ENCODE assay signal across 1 cellular context in the genomic region with DNA sequence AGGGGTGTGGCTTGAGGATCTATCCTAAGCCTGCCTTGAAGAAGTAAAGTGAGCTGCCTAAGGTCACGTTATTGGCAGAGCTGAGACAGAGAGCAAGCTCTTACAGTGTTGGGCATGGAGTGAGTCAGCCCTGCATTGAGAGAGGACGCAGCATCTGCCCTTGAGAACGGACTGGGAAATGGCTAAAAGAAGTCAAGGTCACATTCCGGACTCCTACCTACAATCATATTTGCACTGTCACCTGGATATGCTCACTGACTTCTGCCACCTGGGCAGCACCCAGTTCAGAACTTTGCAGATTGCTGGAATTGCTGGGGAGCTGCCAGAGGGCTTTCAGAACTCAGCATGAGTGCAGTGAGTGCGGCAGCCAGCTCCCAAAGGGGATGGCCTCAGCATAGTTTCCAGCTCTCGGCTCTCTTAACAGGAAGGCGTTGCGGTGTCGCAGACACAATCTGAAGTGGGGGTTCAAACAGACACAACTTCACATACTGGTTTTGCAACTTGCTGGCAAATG.
TF ChIP-seq lines count a peak whose summit lies in the region.

No MANE protein-coding gene starts in this region.

TF ChIP-seq in HepG2, 621 proteins besides CTCF, POLR2A, EP300 and RAD21 (continued from another document and continues in another):
- TF ChIP-seq, protein P1, sequence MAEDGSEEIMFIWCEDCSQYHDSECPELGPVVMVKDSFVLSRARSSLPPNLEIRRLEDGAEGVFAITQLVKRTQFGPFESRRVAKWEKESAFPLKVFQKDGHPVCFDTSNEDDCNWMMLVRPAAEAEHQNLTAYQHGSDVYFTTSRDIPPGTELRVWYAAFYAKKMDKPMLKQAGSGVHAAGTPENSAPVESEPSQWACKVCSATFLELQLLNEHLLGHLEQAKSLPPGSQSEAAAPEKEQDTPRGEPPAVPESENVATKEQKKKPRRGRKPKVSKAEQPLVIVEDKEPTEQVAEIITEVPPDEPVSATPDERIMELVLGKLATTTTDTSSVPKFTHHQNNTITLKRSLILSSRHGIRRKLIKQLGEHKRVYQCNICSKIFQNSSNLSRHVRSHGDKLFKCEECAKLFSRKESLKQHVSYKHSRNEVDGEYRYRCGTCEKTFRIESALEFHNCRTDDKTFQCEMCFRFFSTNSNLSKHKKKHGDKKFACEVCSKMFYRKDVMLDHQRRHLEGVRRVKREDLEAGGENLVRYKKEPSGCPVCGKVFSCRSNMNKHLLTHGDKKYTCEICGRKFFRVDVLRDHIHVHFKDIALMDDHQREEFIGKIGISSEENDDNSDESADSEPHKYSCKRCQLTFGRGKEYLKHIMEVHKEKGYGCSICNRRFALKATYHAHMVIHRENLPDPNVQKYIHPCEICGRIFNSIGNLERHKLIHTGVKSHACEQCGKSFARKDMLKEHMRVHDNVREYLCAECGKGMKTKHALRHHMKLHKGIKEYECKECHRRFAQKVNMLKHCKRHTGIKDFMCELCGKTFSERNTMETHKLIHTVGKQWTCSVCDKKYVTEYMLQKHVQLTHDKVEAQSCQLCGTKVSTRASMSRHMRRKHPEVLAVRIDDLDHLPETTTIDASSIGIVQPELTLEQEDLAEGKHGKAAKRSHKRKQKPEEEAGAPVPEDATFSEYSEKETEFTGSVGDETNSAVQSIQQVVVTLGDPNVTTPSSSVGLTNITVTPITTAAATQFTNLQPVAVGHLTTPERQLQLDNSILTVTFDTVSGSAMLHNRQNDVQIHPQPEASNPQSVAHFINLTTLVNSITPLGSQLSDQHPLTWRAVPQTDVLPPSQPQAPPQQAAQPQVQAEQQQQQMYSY (CRISPR knock-in tag; IDR thresholded peaks at IDR 0.05), result no peak
- 0 out of 2 replicates have a peak, but pooled peaks have one; percentile 25 for TF ChIP-seq ZNF772 (CRISPR knock-in tag; IDR thresholded peaks at IDR 0.05)
- TF ChIP-seq GATA4 (IDR thresholded peaks at IDR 0.05; ENCODE audit: borderline replicate concordance, low read depth), result no peak
- no peak for TF ChIP-seq ZNF143 (CRISPR knock-in tag; IDR thresholded peaks at IDR 0.05)
- TF ChIP-seq TRIM24 (CRISPR knock-in tag; IDR thresholded peaks at IDR 0.05), result no peak
- TF ChIP-seq, protein P2, sequence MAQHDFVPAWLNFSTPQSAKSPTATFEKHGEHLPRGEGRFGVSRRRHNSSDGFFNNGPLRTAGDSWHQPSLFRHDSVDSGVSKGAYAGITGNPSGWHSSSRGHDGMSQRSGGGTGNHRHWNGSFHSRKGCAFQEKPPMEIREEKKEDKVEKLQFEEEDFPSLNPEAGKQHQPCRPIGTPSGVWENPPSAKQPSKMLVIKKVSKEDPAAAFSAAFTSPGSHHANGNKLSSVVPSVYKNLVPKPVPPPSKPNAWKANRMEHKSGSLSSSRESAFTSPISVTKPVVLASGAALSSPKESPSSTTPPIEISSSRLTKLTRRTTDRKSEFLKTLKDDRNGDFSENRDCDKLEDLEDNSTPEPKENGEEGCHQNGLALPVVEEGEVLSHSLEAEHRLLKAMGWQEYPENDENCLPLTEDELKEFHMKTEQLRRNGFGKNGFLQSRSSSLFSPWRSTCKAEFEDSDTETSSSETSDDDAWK (CRISPR knock-in tag; IDR thresholded peaks at IDR 0.05), result no peak
- TF ChIP-seq STAG1 (CRISPR knock-in tag; IDR thresholded peaks at IDR 0.05), result no peak
- TF ChIP-seq, protein P3, sequence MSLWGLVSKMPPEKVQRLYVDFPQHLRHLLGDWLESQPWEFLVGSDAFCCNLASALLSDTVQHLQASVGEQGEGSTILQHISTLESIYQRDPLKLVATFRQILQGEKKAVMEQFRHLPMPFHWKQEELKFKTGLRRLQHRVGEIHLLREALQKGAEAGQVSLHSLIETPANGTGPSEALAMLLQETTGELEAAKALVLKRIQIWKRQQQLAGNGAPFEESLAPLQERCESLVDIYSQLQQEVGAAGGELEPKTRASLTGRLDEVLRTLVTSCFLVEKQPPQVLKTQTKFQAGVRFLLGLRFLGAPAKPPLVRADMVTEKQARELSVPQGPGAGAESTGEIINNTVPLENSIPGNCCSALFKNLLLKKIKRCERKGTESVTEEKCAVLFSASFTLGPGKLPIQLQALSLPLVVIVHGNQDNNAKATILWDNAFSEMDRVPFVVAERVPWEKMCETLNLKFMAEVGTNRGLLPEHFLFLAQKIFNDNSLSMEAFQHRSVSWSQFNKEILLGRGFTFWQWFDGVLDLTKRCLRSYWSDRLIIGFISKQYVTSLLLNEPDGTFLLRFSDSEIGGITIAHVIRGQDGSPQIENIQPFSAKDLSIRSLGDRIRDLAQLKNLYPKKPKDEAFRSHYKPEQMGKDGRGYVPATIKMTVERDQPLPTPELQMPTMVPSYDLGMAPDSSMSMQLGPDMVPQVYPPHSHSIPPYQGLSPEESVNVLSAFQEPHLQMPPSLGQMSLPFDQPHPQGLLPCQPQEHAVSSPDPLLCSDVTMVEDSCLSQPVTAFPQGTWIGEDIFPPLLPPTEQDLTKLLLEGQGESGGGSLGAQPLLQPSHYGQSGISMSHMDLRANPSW (CRISPR knock-in tag; IDR thresholded peaks at IDR 0.05; ENCODE audit: borderline replicate concordance), result no peak
- TF ChIP-seq, protein P4, sequence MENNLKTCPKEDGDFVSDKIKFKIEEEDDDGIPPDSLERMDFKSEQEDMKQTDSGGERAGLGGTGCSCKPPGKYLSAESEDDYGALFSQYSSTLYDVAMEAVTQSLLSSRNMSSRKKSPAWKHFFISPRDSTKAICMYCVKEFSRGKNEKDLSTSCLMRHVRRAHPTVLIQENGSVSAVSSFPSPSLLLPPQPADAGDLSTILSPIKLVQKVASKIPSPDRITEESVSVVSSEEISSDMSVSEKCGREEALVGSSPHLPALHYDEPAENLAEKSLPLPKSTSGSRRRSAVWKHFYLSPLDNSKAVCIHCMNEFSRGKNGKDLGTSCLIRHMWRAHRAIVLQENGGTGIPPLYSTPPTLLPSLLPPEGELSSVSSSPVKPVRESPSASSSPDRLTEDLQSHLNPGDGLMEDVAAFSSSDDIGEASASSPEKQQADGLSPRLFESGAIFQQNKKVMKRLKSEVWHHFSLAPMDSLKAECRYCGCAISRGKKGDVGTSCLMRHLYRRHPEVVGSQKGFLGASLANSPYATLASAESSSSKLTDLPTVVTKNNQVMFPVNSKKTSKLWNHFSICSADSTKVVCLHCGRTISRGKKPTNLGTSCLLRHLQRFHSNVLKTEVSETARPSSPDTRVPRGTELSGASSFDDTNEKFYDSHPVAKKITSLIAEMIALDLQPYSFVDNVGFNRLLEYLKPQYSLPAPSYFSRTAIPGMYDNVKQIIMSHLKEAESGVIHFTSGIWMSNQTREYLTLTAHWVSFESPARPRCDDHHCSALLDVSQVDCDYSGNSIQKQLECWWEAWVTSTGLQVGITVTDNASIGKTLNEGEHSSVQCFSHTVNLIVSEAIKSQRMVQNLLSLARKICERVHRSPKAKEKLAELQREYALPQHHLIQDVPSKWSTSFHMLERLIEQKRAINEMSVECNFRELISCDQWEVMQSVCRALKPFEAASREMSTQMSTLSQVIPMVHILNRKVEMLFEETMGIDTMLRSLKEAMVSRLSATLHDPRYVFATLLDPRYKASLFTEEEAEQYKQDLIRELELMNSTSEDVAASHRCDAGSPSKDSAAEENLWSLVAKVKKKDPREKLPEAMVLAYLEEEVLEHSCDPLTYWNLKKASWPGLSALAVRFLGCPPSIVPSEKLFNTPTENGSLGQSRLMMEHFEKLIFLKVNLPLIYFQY (CRISPR knock-in tag; IDR thresholded peaks at IDR 0.05; ENCODE audit: borderline replicate concordance), result no peak
- TF ChIP-seq, protein P5, sequence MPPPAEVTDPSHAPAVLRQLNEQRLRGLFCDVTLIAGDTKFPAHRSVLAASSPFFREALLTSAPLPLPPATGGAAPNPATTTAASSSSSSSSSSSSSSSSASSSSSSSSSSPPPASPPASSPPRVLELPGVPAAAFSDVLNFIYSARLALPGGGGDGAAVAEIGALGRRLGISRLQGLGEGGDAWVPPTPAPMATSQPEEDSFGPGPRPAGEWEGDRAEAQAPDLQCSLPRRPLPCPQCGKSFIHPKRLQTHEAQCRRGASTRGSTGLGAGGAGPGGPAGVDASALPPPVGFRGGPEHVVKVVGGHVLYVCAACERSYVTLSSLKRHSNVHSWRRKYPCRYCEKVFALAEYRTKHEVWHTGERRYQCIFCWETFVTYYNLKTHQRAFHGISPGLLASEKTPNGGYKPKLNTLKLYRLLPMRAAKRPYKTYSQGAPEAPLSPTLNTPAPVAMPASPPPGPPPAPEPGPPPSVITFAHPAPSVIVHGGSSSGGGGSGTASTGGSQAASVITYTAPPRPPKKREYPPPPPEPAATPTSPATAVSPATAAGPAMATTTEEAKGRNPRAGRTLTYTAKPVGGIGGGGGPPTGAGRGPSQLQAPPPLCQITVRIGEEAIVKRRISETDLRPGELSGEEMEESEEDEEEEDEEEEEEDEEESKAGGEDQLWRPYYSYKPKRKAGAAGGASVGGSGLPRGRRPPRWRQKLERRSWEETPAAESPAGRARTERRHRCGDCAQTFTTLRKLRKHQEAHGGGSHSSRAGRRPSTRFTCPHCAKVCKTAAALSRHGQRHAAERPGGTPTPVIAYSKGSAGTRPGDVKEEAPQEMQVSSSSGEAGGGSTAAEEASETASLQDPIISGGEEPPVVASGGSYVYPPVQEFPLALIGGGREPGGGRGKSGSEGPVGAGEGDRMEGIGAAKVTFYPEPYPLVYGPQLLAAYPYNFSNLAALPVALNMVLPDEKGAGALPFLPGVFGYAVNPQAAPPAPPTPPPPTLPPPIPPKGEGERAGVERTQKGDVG (CRISPR knock-in tag; IDR thresholded peaks at IDR 0.05; ENCODE audit: borderline replicate concordance), result no peak
- no peak for TF ChIP-seq ZNF501 (CRISPR knock-in tag; IDR thresholded peaks at IDR 0.05)
- peak; percentile 86 for TF ChIP-seq SALL1 (CRISPR knock-in tag; IDR thresholded peaks at IDR 0.05)
- no peak for TF ChIP-seq RORA (CRISPR knock-in tag; IDR thresholded peaks at IDR 0.05)
- TF ChIP-seq TEAD3 (CRISPR knock-in tag; optimal IDR thresholded peaks at IDR 0.05; ENCODE audit: borderline replicate concordance), result peak; percentile 89
- no peak for TF ChIP-seq MED13 (CRISPR knock-in tag; IDR thresholded peaks at IDR 0.05)
- no peak for TF ChIP-seq IKZF1 (IDR thresholded peaks at IDR 0.05)
- no peak for TF ChIP-seq ISL2 (CRISPR knock-in tag; IDR thresholded peaks at IDR 0.05)
- TF ChIP-seq, protein P6, sequence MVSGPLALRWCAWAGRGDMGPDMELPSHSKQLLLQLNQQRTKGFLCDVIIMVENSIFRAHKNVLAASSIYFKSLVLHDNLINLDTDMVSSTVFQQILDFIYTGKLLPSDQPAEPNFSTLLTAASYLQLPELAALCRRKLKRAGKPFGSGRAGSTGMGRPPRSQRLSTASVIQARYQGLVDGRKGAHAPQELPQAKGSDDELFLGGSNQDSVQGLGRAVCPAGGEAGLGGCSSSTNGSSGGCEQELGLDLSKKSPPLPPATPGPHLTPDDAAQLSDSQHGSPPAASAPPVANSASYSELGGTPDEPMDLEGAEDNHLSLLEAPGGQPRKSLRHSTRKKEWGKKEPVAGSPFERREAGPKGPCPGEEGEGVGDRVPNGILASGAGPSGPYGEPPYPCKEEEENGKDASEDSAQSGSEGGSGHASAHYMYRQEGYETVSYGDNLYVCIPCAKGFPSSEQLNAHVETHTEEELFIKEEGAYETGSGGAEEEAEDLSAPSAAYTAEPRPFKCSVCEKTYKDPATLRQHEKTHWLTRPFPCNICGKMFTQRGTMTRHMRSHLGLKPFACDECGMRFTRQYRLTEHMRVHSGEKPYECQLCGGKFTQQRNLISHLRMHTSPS (CRISPR knock-in tag; IDR thresholded peaks at IDR 0.05; ENCODE audit: low read depth), result 0 out of 2 replicates have a peak, but pooled peaks have one; percentile 33
- no peak for TF ChIP-seq ZNF790 (CRISPR knock-in tag; IDR thresholded peaks at IDR 0.05; ENCODE audit: borderline replicate concordance)
- no peak for TF ChIP-seq MAZ (IDR thresholded peaks at IDR 0.05; ENCODE audit: borderline replicate concordance, low read depth, low read length)
- TF ChIP-seq MAZ (CRISPR knock-in tag; IDR thresholded peaks at IDR 0.05; ENCODE audit: low read depth), result 0 out of 2 replicates have a peak, but pooled peaks have one; percentile 27
- no peak for TF ChIP-seq ZNF460 (CRISPR knock-in tag; IDR thresholded peaks at IDR 0.05; ENCODE audit: borderline replicate concordance)
- no peak for TF ChIP-seq FOXK1 (CRISPR knock-in tag; IDR thresholded peaks at IDR 0.05; ENCODE audit: borderline replicate concordance, low read depth)
- TF ChIP-seq, protein P7, sequence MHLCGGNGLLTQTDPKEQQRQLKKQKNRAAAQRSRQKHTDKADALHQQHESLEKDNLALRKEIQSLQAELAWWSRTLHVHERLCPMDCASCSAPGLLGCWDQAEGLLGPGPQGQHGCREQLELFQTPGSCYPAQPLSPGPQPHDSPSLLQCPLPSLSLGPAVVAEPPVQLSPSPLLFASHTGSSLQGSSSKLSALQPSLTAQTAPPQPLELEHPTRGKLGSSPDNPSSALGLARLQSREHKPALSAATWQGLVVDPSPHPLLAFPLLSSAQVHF (CRISPR knock-in tag; IDR thresholded peaks at IDR 0.05), result no peak
- TF ChIP-seq ADNP (CRISPR knock-in tag; IDR thresholded peaks at IDR 0.05), result no peak
- no peak for TF ChIP-seq ZNF333 (CRISPR knock-in tag; IDR thresholded peaks at IDR 0.05; ENCODE audit: borderline replicate concordance)
- TF ChIP-seq, protein P8, sequence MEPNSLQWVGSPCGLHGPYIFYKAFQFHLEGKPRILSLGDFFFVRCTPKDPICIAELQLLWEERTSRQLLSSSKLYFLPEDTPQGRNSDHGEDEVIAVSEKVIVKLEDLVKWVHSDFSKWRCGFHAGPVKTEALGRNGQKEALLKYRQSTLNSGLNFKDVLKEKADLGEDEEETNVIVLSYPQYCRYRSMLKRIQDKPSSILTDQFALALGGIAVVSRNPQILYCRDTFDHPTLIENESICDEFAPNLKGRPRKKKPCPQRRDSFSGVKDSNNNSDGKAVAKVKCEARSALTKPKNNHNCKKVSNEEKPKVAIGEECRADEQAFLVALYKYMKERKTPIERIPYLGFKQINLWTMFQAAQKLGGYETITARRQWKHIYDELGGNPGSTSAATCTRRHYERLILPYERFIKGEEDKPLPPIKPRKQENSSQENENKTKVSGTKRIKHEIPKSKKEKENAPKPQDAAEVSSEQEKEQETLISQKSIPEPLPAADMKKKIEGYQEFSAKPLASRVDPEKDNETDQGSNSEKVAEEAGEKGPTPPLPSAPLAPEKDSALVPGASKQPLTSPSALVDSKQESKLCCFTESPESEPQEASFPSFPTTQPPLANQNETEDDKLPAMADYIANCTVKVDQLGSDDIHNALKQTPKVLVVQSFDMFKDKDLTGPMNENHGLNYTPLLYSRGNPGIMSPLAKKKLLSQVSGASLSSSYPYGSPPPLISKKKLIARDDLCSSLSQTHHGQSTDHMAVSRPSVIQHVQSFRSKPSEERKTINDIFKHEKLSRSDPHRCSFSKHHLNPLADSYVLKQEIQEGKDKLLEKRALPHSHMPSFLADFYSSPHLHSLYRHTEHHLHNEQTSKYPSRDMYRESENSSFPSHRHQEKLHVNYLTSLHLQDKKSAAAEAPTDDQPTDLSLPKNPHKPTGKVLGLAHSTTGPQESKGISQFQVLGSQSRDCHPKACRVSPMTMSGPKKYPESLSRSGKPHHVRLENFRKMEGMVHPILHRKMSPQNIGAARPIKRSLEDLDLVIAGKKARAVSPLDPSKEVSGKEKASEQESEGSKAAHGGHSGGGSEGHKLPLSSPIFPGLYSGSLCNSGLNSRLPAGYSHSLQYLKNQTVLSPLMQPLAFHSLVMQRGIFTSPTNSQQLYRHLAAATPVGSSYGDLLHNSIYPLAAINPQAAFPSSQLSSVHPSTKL (CRISPR knock-in tag; IDR thresholded peaks at IDR 0.05), result peak; percentile 63
- TF ChIP-seq YEATS4 (CRISPR knock-in tag; IDR thresholded peaks at IDR 0.05; ENCODE audit: borderline replicate concordance), result no peak
- TF ChIP-seq ZNF546 (CRISPR knock-in tag; conservative IDR thresholded peaks at IDR 0.05), result no peak
- no peak for TF ChIP-seq ZNF543 (CRISPR knock-in tag; IDR thresholded peaks at IDR 0.05)
- peak; percentile 56; the same call in 1 of the 2 replicates for TF ChIP-seq ZNF292 (CRISPR knock-in tag; IDR thresholded peaks at IDR 0.05; ENCODE audit: borderline replicate concordance, low read depth)
- TF ChIP-seq ZNF20 (CRISPR knock-in tag; IDR thresholded peaks at IDR 0.05), result no peak
